9 cellular contexts compared by ENCODE assay signal in the genomic region with DNA sequence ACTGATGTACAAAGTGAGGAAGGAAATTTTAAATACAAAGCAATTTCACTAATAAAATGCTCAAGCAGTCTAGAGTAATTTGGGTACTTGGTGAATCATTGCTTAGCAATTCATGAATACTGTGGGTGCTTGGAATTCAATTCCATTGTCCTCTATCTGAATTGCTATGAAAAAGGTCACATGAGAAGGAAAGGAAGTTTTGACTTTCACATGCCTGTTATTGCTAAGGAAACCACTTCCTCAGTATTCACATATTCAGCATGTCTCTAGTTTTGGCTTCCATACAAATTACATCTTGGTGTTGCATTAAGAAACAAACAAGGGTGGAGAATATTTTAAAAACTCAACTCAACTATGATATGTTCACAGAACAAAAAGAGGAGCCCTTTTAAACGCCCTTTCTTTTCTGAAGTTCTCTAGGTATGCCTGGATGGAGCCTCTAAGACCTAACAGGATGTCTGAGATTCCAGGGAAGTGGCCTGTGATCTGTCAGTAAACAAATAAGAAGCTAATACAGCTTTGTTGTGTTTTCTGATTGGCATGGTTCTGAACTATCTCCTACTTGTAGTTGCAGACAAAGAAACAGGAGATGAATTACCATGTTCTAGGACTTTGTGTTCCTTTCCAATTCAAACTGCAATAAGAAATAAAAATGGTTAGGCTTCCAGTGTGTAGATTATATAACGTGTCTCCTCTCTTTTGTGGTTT.
DNase-seq lines count a peak whose midpoint lies in the region; ATAC-seq and TF ChIP-seq lines count a peak whose summit lies in the region.
"Had no signal": no experiment of that assay in that cellular context is flagged by ENCODE, and none has a peak within 500 bp of the region (broad histone marks: within the 10 kb centered on the region; RNA-seq: fewer than 3 reads in every experiment).

No MANE protein-coding gene starts in this region.

- H3K4me1 ChIP-seq in HCT116 (ENCODE audit: control insufficient read depth in 1 of 2, insufficient read depth in 2 of 2, low read length in 2 of 2) (peaks cover 0 to 9% of the 10 kb centered on the region in 2 experiments; a peak in 2 of 4 replicates), right atrium auricular region (peaks cover 0 to 25% of the 10 kb centered on the region in 2 donors), skeletal muscle satellite cell (ENCODE audit: control insufficient read depth, insufficient read depth, low read length) (peaks cover 77% of the 10 kb centered on the region), ovary (ENCODE audit: insufficient read depth) (no peaks in the 10 kb centered on the region)
- no peaks in the 10 kb centered on the region for H3K4me1 ChIP-seq in CD8-positive, alpha-beta T cell (ENCODE audit: insufficient read depth, low read length)

- H3K36me3 ChIP-seq in HCT116 (ENCODE audit: control insufficient read depth in 1 of 2, insufficient read depth in 2 of 2, low read length in 2 of 2) (no peaks in the 10 kb centered on the region), right atrium auricular region (no peaks in the 10 kb centered on the region), skeletal muscle satellite cell (ENCODE audit: insufficient read depth, low read length) (no peaks in the 10 kb centered on the region), ovary (no peaks in the 10 kb centered on the region)
- no peaks in the 10 kb centered on the region for H3K36me3 ChIP-seq in CD8-positive, alpha-beta T cell (ENCODE audit: insufficient read depth, low read length)

- DNase-seq in HCT116 (ENCODE audit: low read depth, low spot score), result no peak
- DNase-seq in amniotic epithelial cell (ENCODE audit: low read depth), result peak; percentile 92
- DNase-seq in right atrium auricular region (ENCODE audit: low spot score), result no peak
- DNase-seq in ovary, result no peak
- DNase-seq in CD8-positive, alpha-beta T cell, result no peak
- DNase-seq in activated naive CD4-positive, alpha-beta T cell treated with anti-CD3 and anti-CD28 coated beads, Interleukin-2, amount 50 U/mL, for 16 hours, result no peak
- no peak for DNase-seq in KBM-7
- DNase-seq: NCI-H2227 treated with DMSO at 0.1 percent for 48 hours had no signal

- no peak overlapping the region for H3K27ac ChIP-seq in HCT116 (ENCODE audit: low read depth, low read length)
- H3K27ac ChIP-seq in right atrium auricular region, result peak overlapping the region; percentile 51 to 55
- H3K27ac ChIP-seq in ovary, result no peak overlapping the region
- H3K27ac ChIP-seq in CD8-positive, alpha-beta T cell (ENCODE audit: low read depth, low read length), result no peak overlapping the region

- CTCF ChIA-PET in HCT116 (lab: Charles Lee), result no interaction called here
- CTCF ChIA-PET in CD8-positive, alpha-beta T cell (lab: Charles Lee), result no interaction called here

- no peaks in the 10 kb centered on the region for H3K27me3 Mint-ChIP-seq in CD8-positive, alpha-beta T cell (ENCODE audit: low read depth)

- in situ Hi-C loops in KBM-7 (cut with MboI; ENCODE audit: low pct_unique_long_range_greater_than_20kb, low sequenced_read_pairs), result no loop called here

- H3K9me2 ChIP-seq in HCT116 (ENCODE audit: insufficient read depth), result no peaks in the 10 kb centered on the region

- WGBS in ovary, 3 donors, result 29 to 40% (median 37%) methylated on average over 2 of the region's 2 CpGs

- H3K9me3 ChIP-seq in HCT116 (ENCODE audit: control insufficient read depth in 1 of 2, insufficient read depth in 1 of 2, low read depth in 1 of 2, low read length in 2 of 2), result no peaks in the 10 kb centered on the region
- H3K9me3 ChIP-seq in right atrium auricular region, result no peaks in the 10 kb centered on the region
- H3K9me3 ChIP-seq in skeletal muscle satellite cell (replicated peaks; ENCODE audit: low read length), result no peaks in the 10 kb centered on the region
- no peaks in the 10 kb centered on the region for H3K9me3 ChIP-seq in ovary
- no peaks in the 10 kb centered on the region for H3K9me3 ChIP-seq in CD8-positive, alpha-beta T cell (ENCODE audit: low read length)

- peak overlapping the region; percentile 24 for H3K4me2 ChIP-seq in HCT116 (ENCODE audit: low read length)
- H3K4me2 ChIP-seq in skeletal muscle satellite cell (ENCODE audit: low read length), result peak overlapping the region; percentile 65

- POLR2A ChIA-PET in HCT116 (lab: Charles Lee), result no interaction called here
- POLR2A ChIA-PET in CD8-positive, alpha-beta T cell (lab: Charles Lee), result no interaction called here

- H3K79me2 ChIP-seq in HCT116 (ENCODE audit: insufficient read depth, low read length), result no peaks in the 10 kb centered on the region

- ATAC-seq in HCT116, result peak; percentile 61; the same call in 1 of the 2 replicates
- no peak for ATAC-seq in CD8-positive, alpha-beta T cell

- TF ChIP-seq POLR2A in HCT116 (IDR thresholded peaks at IDR 0.05; ENCODE audit: borderline replicate concordance, extremely low read depth, insufficient read depth, insufficient read length), result no peak
- no peak for TF ChIP-seq POLR2A in ovary (IDR thresholded peaks at IDR 0.05)

- H3K9me3 Mint-ChIP-seq in CD8-positive, alpha-beta T cell, result no peaks in the 10 kb centered on the region

- no peaks in the 10 kb centered on the region; the same call in 1 of the 2 replicates for H4K20me1 ChIP-seq in HCT116 (ENCODE audit: insufficient read depth)

- no peak overlapping the region for H3K4me3 Mint-ChIP-seq in CD8-positive, alpha-beta T cell

- peak overlapping the region; percentile 70 for H2AFZ ChIP-seq in HCT116 (ENCODE audit: low read depth, low read length, poor library complexity, severe bottlenecking)

- H3K4me1 Mint-ChIP-seq in CD8-positive, alpha-beta T cell (ENCODE audit: low read depth), result no peaks in the 10 kb centered on the region

- TF ChIP-seq CTCF in HCT116 (IDR thresholded peaks at IDR 0.05 in 2 of 3, conservative IDR thresholded peaks at IDR 0.05 in 1 of 3; ENCODE audit: borderline replicate concordance in 1 of 3, insufficient read depth in 1 of 3, low read depth in 2 of 3, low read length in 2 of 3) (no peak), right atrium auricular region (IDR thresholded peaks at IDR 0.05) (no peak), ovary (IDR thresholded peaks at IDR 0.05) (no peak)
- TF ChIP-seq CTCF in CD8-positive, alpha-beta T cell (IDR thresholded peaks at IDR 0.05), result no peak

- no peak overlapping the region for H3K9ac ChIP-seq in HCT116 (ENCODE audit: low read length)
- peak overlapping the region; percentile 78 for H3K9ac ChIP-seq in skeletal muscle satellite cell (ENCODE audit: low read depth, low read length)

- H3K27me3 ChIP-seq in HCT116 (ENCODE audit: insufficient read depth, low read length) (no peaks in the 10 kb centered on the region), right atrium auricular region (no peaks in the 10 kb centered on the region), skeletal muscle satellite cell (ENCODE audit: control insufficient read depth, insufficient read depth, low read length) (no peaks in the 10 kb centered on the region), ovary (no peaks in the 10 kb centered on the region)
- H3K27me3 ChIP-seq in CD8-positive, alpha-beta T cell (ENCODE audit: insufficient read depth, low read length), result peaks cover 3% of the 10 kb centered on the region

- TF ChIP-seq RAD21 in HCT116 (IDR thresholded peaks at IDR 0.05; ENCODE audit: low read depth), result no peak

- intact Hi-C loops in HCT116 (cut with micrococcal nuclease) (no loop called here), ovary (cut with DNase I) (no loop called here)
- intact Hi-C loops in CD8-positive, alpha-beta T cell (cut with DNase I, micrococcal nuclease), result no loop called here

- BruUV-seq in HCT116 (replicated peaks; lab: Mats Ljungman, UMichigan), result no TSS peak

- H3K27ac Mint-ChIP-seq in CD8-positive, alpha-beta T cell, result no peak overlapping the region

- H3K4me3 ChIP-seq in HCT116 (replicated peaks in 1 of 2; ENCODE audit: low read depth in 1 of 2, low read length in 2 of 2) (no peak overlapping the region), right atrium auricular region (no peak overlapping the region), skeletal muscle satellite cell (ENCODE audit: low read length) (peak overlapping the region; percentile 28), ovary (no peak overlapping the region)
- H3K4me3 ChIP-seq in CD8-positive, alpha-beta T cell (ENCODE audit: low read depth, low read length), result no peak overlapping the region

- RAD21 ChIA-PET in HCT116 (lab: Charles Lee; ENCODE audit: low non-redundant PET in 1 of 2, low total read pairs in 2 of 2, uncharacterized antibody in 2 of 2, unreplicated experiment in 2 of 2), result no interaction called here

- H3K36me3 Mint-ChIP-seq in CD8-positive, alpha-beta T cell, result no peaks in the 10 kb centered on the region

- TF ChIP-seq EP300 in ovary (IDR thresholded peaks at IDR 0.05), result no peak

TF ChIP-seq in HCT116, 20 proteins besides CTCF, POLR2A, EP300 and RAD21 (continues in another document):
- TF ChIP-seq CBX3 (IDR thresholded peaks at IDR 0.05; ENCODE audit: low read depth) (no peak), SIN3A (IDR thresholded peaks at IDR 0.05; ENCODE audit: low read depth) (no peak), EZH2phosphoT487 (IDR thresholded peaks at IDR 0.05; ENCODE audit: borderline replicate concordance) (no peak), FOSL1 (IDR thresholded peaks at IDR 0.05; ENCODE audit: low read depth) (no peak), TCF7L2 (IDR thresholded peaks at IDR 0.05; ENCODE audit: borderline replicate concordance, extremely low read depth, insufficient read depth, insufficient read length) (no peak)
- TF ChIP-seq, protein P1, sequence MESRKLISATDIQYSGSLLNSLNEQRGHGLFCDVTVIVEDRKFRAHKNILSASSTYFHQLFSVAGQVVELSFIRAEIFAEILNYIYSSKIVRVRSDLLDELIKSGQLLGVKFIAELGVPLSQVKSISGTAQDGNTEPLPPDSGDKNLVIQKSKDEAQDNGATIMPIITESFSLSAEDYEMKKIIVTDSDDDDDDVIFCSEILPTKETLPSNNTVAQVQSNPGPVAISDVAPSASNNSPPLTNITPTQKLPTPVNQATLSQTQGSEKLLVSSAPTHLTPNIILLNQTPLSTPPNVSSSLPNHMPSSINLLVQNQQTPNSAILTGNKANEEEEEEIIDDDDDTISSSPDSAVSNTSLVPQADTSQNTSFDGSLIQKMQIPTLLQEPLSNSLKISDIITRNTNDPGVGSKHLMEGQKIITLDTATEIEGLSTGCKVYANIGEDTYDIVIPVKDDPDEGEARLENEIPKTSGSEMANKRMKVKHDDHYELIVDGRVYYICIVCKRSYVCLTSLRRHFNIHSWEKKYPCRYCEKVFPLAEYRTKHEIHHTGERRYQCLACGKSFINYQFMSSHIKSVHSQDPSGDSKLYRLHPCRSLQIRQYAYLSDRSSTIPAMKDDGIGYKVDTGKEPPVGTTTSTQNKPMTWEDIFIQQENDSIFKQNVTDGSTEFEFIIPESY (IDR thresholded peaks at IDR 0.05; ENCODE audit: extremely low read depth, insufficient replicate concordance, low read length), result no peak

Comparison
In these comparisons a context has a peak if more than half of its experiments do, and no peak if none do; other contexts are left out.
1. H3K27ac ChIP-seq: peak in right atrium auricular region (2 of 2); none in HCT116 (single experiment), ovary (0 of 2) and CD8-positive, alpha-beta T cell (single experiment).